Comparison of ENCODE assay signal across 8 cellular contexts in genomic region chr9:3525836-3526165, GRCh38. TPM values are rescaled to one million over a fixed set of nuclear protein-coding genes. Genes with fewer than 3 reads are reported as not detected.
DNase-seq lines count a peak whose midpoint lies in the region; ATAC-seq and TF ChIP-seq lines count a peak whose summit lies in the region.

Gene RFX3 (minus strand): TSS chr9:3526001. CDS start chr9:3395588, 130,413 bp downstream.

- H3K36me3 ChIP-seq in A673 (ENCODE audit: insufficient read depth, low read length, poor library complexity, severe bottlenecking), result no peaks in the 10 kb centered on the region
- H3K36me3 ChIP-seq in WERI-Rb-1, result peaks cover 3% of the 10 kb centered on the region; the same call in 1 of the 2 replicates
- H3K36me3 ChIP-seq in mammary epithelial cell (ENCODE audit: insufficient read depth, low read length), result no peaks in the 10 kb centered on the region

- TF ChIP-seq CTCF in A673 (conservative IDR thresholded peaks at IDR 0.05; ENCODE audit: low read depth, low read length), result no peak
- TF ChIP-seq CTCF in WERI-Rb-1 (IDR thresholded peaks at IDR 0.05; ENCODE audit: low read depth, low read length), result no peak
- no peak for TF ChIP-seq CTCF in mammary epithelial cell (conservative IDR thresholded peaks at IDR 0.05 in 1 of 2, IDR thresholded peaks at IDR 0.05 in 1 of 2; ENCODE audit: extremely low read depth in 1 of 2, insufficient read depth in 1 of 2, low read depth in 1 of 2, low read length in 2 of 2)

- in situ Hi-C loops in mammary epithelial cell (cut with MboI; ENCODE audit: low sequenced_read_pairs in 2 of 2), result no loop called here

- peak within 1 kb of the TSS; percentile 91 for H3K4me3 ChIP-seq in A673 (ENCODE audit: low read depth, low read length, poor library complexity, severe bottlenecking)
- peak within 1 kb of the TSS; percentile 58 for H3K4me3 ChIP-seq in WERI-Rb-1 (ENCODE audit: low read depth, low read length)
- peak within 1 kb of the TSS; percentile 92 to 100 (median 98) for H3K4me3 ChIP-seq in mammary epithelial cell (replicated peaks in 1 of 3; ENCODE audit: insufficient read depth in 1 of 3, low read depth in 2 of 3, low read length in 3 of 3)

- no peaks in the 10 kb centered on the region for H4K20me1 ChIP-seq in mammary epithelial cell (ENCODE audit: insufficient read depth, low read length)

- POLR2A ChIA-PET in A673 (lab: Charles Lee; ENCODE audit: low non-redundant PET), result interaction anchor here (0.7 to 1.0 kb wide), 2 partner anchors 17 to 1216 kb away, joined by 5 to 9 read pairs; no protein-coding TSS in a partner anchor

- BruUV-seq in A673 (replicated peaks; lab: Mats Ljungman, UMichigan) (no TSS peak), mammary epithelial cell (replicated peaks; lab: Mats Ljungman, UMichigan) (no TSS peak)

- H3K9me3 ChIP-seq in A673 (ENCODE audit: low read depth, low read length, poor library complexity, severe bottlenecking) (no peaks in the 10 kb centered on the region), WERI-Rb-1 (ENCODE audit: severe bottlenecking) (no peaks in the 10 kb centered on the region), mammary epithelial cell (replicated peaks; ENCODE audit: insufficient read depth, low read length) (no peaks in the 10 kb centered on the region)

- H2AFZ ChIP-seq in mammary epithelial cell (ENCODE audit: low read depth, low read length), result peak within 1 kb of the TSS; percentile 83

- peak; percentile 96 for DNase-seq in A673 (ENCODE audit: low spot score)
- peak; percentile 95 for DNase-seq in NCI-H2196 treated with DMSO at 0.1 percent for 48 hours (lab: John Stamatoyannopoulos, UW; ENCODE audit: unreplicated experiment)
- peak; percentile 87 for DNase-seq in WERI-Rb-1
- peak; percentile 94 for DNase-seq in mammary epithelial cell
- DNase-seq in iPS-NIHi7 (ENCODE audit: extremely low spot score), result peak; percentile 86
- peak; percentile 77 for DNase-seq in smooth muscle cell of the brain vasculature (ENCODE audit: low read depth, low spot score)

- H3K4me1 ChIP-seq in A673 (ENCODE audit: insufficient read depth, low read length, poor library complexity, severe bottlenecking), result peaks cover 50% of the 10 kb centered on the region
- H3K4me1 ChIP-seq in mammary epithelial cell (ENCODE audit: insufficient read depth, low read length), result peaks cover 8% of the 10 kb centered on the region

- H3K4me2 ChIP-seq in mammary epithelial cell (ENCODE audit: insufficient read depth, low read depth, low read length), result peak within 1 kb of the TSS; percentile 98

- WGBS in mammary epithelial cell (ENCODE audit: low coverage, missing lambda C conversion rate), result no CpG with 5 or more reads among the region's 24 CpGs

- peak within 1 kb of the TSS; percentile 100 for H3K27ac ChIP-seq in A673 (ENCODE audit: low read depth, low read length, poor library complexity, severe bottlenecking)
- H3K27ac ChIP-seq in WERI-Rb-1, result peak within 1 kb of the TSS; percentile 98
- peak within 1 kb of the TSS; percentile 99 for H3K27ac ChIP-seq in mammary epithelial cell (ENCODE audit: insufficient read depth, low read depth, low read length)

- ATAC-seq in GM18873 (IDR thresholded peaks at IDR 0.05; ENCODE audit: low FRiP score, unreplicated experiment) (peak; percentile 26), HG03159 (IDR thresholded peaks at IDR 0.05; ENCODE audit: unreplicated experiment) (peak; percentile 46)

- intact Hi-C loops in A673 (cut with micrococcal nuclease; ENCODE audit: unreplicated experiment) (loop anchor here (10.0 kb wide), 2 partner anchors 429 to 681 kb away; partner anchors contain the start of gene PUM3), mammary epithelial cell (cut with micrococcal nuclease) (loop anchor here (1.0 to 10.0 kb wide), 6 partner anchors 18 to 839 kb away; partner anchors contain the start of gene GLIS3)

- CTCF ChIA-PET in A673 (lab: Charles Lee), result no interaction called here
- CTCF ChIA-PET in mammary epithelial cell (lab: Charles Lee; ENCODE audit: low non-redundant PET), result no interaction called here

- dilution Hi-C loops in mammary epithelial cell (cut with HindIII; ENCODE audit: low sequenced_read_pairs), result no loop called here

- H3K9ac ChIP-seq in mammary epithelial cell (ENCODE audit: insufficient read depth, low read length), result peak within 1 kb of the TSS; percentile 99

- H3K27me3 ChIP-seq in A673 (replicated peaks; ENCODE audit: insufficient read depth, low read depth, low read length, poor library complexity), result no peaks in the 10 kb centered on the region
- H3K27me3 ChIP-seq in WERI-Rb-1 (ENCODE audit: insufficient read depth, low read depth, severe bottlenecking), result no peaks in the 10 kb centered on the region
- H3K27me3 ChIP-seq in mammary epithelial cell (ENCODE audit: insufficient read depth, low read length), result no peaks in the 10 kb centered on the region

- peaks cover 63% of the 10 kb centered on the region for H3K79me2 ChIP-seq in mammary epithelial cell (ENCODE audit: insufficient read depth, low read length)

RNA-seq across cellular contexts. Expression of gene RFX3, which starts in this region (rescaled TPM):
- total RNA-seq in A673 (2021), result 7.4 and 11.6 TPM in 2 replicates
- total RNA-seq in mammary epithelial cell, result 1 to 10 TPM; 2.3 to 7.9 TPM
- 1.5 TPM for polyA plus RNA-seq in mammary epithelial cell
- polyA minus RNA-seq in mammary epithelial cell, result 49.7 TPM

Comparison
In these comparisons a context has a peak if more than half of its experiments do, and no peak if none do; other contexts are left out.
1. Peak in every context shown above with its lines: DNase-seq, ATAC-seq, H3K4me3 ChIP-seq and H3K27ac ChIP-seq.